17 cellular contexts compared by ENCODE assay signal in genomic region chr5:33272288-33272687, GRCh38.
DNase-seq lines count a peak whose midpoint lies in the region; ATAC-seq, FAIRE-seq and TF ChIP-seq lines count a peak whose summit lies in the region.
"Had no signal": no experiment of that assay in that cellular context is flagged by ENCODE, and none has a peak within 500 bp of the region (broad histone marks: within the 10 kb centered on the region; RNA-seq: fewer than 3 reads in every experiment).

No MANE protein-coding gene starts in this region.

- no peaks in the 10 kb centered on the region for H3K9me3 ChIP-seq in AG04450 (ENCODE audit: control insufficient read depth, insufficient read depth, low read length)
- H3K9me3 ChIP-seq: BLaER1 treated with 17β-estradiol and CSF1 and Interleukin-3, amounts not matched to agents 10 nM and 100 nM; psoas muscle; thyroid gland had no signal

- no peak for TF ChIP-seq CTCF in AG04450 (IDR thresholded peaks at IDR 0.05; ENCODE audit: low read depth, low read length)
- TF ChIP-seq CTCF in dorsolateral prefrontal cortex (IDR thresholded peaks at IDR 0.05 in 54 of 56, conservative IDR thresholded peaks at IDR 0.05 in 2 of 56; ENCODE audit: low read depth in 1 of 56, partially characterized antibody in 56 of 56) = no peak

- H3K4me3 ChIP-seq in AG04450 (ENCODE audit: low read depth, low read length) = no peak overlapping the region
- H3K4me3 ChIP-seq in dorsolateral prefrontal cortex = no peak overlapping the region
- H3K4me3 ChIP-seq: BLaER1 treated with 17β-estradiol and CSF1 and Interleukin-3, amounts not matched to agents 10 nM and 100 nM; lung; psoas muscle; SK-N-MC; thyroid gland had no signal

- no peak overlapping the region for H3K27ac Mint-ChIP-seq in T-cell

- H3K27me3 ChIP-seq in AG04450 (ENCODE audit: control insufficient read depth, insufficient read depth, low read length) = no peaks in the 10 kb centered on the region
- H3K27me3 ChIP-seq in dorsolateral prefrontal cortex = no peaks in the 10 kb centered on the region
- H3K27me3 ChIP-seq: BLaER1 treated with 17β-estradiol and CSF1 and Interleukin-3, amounts not matched to agents 10 nM and 100 nM; thyroid gland had no signal

- H3K27me3 Mint-ChIP-seq in T-cell = no peaks in the 10 kb centered on the region

- FAIRE-seq in HTR-8/SVneo (lab: Jason Lieb, UNC) = no peak

- no peaks in the 10 kb centered on the region for H3K36me3 Mint-ChIP-seq in T-cell

- intact Hi-C loops in dorsolateral prefrontal cortex (cut with DNase I) = no loop called here

- no peaks in the 10 kb centered on the region for H3K4me1 Mint-ChIP-seq in T-cell

- no peak overlapping the region for H3K27ac ChIP-seq in AG04450 (ENCODE audit: low read depth, low read length)
- no peak overlapping the region for H3K27ac ChIP-seq in dorsolateral prefrontal cortex
- H3K27ac ChIP-seq: BLaER1 treated with 17β-estradiol and CSF1 and Interleukin-3, amounts not matched to agents 10 nM and 100 nM; KMS-11; psoas muscle; SK-N-MC; thyroid gland had no signal

- ATAC-seq in T-cell (replicated peaks in 1 of 4) (no peak), HG02938 (IDR thresholded peaks at IDR 0.05; ENCODE audit: unreplicated experiment) (no peak), HG02610 (IDR thresholded peaks at IDR 0.05; ENCODE audit: unreplicated experiment) (no peak)
- ATAC-seq: psoas muscle had no signal

- DNase-seq in AG04450 (ENCODE audit: low read depth, low spot score) (peak; percentile 60), HTR-8/SVneo (ENCODE audit: insufficient read length, low spot score) (peak; percentile 75), brain pericyte (ENCODE audit: low read depth, low spot score) (peak; percentile 45), iris pigment epithelial cell (ENCODE audit: low read depth) (peak; percentile 94), T-cell (no peak), dorsolateral prefrontal cortex (no peak)
- DNase-seq: activated CD4-positive, alpha-beta T cell treated with anti-CD3 and anti-CD28 coated beads for 48 hours; activated effector memory CD4-positive, alpha-beta T cell treated with Interleukin-2 at 50 U/mL for 16 hours; NCI-H345; psoas muscle; thyroid gland had no signal

- H3K9me3 Mint-ChIP-seq in T-cell = peaks cover 0 to 3% (median 0%) of the 10 kb centered on the region in 3 donors

- CTCF ChIA-PET in AG04450 (lab: Charles Lee) (interaction anchor here (1.4 kb wide), 1 partner anchor 27 kb away, joined by 6 read pairs; no protein-coding TSS in a partner anchor), T-cell (lab: Charles Lee) (no interaction called here)

- POLR2A ChIA-PET in AG04450 (lab: Yijun Ruan, JAX) = interaction anchor here (0.6 to 0.9 kb wide), 2 partner anchors 88 to 293 kb away, joined by 3 read pairs; no protein-coding TSS in a partner anchor
- POLR2A ChIA-PET in T-cell (lab: Charles Lee) = no interaction called here

- no peak overlapping the region for H3K4me3 Mint-ChIP-seq in T-cell

Comparison
In these comparisons a context has a peak if more than half of its experiments do, and no peak if none do; other contexts are left out.
1. DNase-seq: peak in AG04450 (single experiment), HTR-8/SVneo (single experiment), brain pericyte (single experiment) and iris pigment epithelial cell (single experiment); none in T-cell (0 of 34) and dorsolateral prefrontal cortex (0 of 10).